ENCODE assay signal across 1 cellular context in genomic region chr7:16745645-16746044, GRCh38.
TF ChIP-seq lines count a peak whose summit lies in the region.

No MANE protein-coding gene starts in this region.

TF ChIP-seq in GM23338, 12 proteins besides CTCF, POLR2A, EP300 and RAD21 (continued from another document):
- TF ChIP-seq, protein P1, sequence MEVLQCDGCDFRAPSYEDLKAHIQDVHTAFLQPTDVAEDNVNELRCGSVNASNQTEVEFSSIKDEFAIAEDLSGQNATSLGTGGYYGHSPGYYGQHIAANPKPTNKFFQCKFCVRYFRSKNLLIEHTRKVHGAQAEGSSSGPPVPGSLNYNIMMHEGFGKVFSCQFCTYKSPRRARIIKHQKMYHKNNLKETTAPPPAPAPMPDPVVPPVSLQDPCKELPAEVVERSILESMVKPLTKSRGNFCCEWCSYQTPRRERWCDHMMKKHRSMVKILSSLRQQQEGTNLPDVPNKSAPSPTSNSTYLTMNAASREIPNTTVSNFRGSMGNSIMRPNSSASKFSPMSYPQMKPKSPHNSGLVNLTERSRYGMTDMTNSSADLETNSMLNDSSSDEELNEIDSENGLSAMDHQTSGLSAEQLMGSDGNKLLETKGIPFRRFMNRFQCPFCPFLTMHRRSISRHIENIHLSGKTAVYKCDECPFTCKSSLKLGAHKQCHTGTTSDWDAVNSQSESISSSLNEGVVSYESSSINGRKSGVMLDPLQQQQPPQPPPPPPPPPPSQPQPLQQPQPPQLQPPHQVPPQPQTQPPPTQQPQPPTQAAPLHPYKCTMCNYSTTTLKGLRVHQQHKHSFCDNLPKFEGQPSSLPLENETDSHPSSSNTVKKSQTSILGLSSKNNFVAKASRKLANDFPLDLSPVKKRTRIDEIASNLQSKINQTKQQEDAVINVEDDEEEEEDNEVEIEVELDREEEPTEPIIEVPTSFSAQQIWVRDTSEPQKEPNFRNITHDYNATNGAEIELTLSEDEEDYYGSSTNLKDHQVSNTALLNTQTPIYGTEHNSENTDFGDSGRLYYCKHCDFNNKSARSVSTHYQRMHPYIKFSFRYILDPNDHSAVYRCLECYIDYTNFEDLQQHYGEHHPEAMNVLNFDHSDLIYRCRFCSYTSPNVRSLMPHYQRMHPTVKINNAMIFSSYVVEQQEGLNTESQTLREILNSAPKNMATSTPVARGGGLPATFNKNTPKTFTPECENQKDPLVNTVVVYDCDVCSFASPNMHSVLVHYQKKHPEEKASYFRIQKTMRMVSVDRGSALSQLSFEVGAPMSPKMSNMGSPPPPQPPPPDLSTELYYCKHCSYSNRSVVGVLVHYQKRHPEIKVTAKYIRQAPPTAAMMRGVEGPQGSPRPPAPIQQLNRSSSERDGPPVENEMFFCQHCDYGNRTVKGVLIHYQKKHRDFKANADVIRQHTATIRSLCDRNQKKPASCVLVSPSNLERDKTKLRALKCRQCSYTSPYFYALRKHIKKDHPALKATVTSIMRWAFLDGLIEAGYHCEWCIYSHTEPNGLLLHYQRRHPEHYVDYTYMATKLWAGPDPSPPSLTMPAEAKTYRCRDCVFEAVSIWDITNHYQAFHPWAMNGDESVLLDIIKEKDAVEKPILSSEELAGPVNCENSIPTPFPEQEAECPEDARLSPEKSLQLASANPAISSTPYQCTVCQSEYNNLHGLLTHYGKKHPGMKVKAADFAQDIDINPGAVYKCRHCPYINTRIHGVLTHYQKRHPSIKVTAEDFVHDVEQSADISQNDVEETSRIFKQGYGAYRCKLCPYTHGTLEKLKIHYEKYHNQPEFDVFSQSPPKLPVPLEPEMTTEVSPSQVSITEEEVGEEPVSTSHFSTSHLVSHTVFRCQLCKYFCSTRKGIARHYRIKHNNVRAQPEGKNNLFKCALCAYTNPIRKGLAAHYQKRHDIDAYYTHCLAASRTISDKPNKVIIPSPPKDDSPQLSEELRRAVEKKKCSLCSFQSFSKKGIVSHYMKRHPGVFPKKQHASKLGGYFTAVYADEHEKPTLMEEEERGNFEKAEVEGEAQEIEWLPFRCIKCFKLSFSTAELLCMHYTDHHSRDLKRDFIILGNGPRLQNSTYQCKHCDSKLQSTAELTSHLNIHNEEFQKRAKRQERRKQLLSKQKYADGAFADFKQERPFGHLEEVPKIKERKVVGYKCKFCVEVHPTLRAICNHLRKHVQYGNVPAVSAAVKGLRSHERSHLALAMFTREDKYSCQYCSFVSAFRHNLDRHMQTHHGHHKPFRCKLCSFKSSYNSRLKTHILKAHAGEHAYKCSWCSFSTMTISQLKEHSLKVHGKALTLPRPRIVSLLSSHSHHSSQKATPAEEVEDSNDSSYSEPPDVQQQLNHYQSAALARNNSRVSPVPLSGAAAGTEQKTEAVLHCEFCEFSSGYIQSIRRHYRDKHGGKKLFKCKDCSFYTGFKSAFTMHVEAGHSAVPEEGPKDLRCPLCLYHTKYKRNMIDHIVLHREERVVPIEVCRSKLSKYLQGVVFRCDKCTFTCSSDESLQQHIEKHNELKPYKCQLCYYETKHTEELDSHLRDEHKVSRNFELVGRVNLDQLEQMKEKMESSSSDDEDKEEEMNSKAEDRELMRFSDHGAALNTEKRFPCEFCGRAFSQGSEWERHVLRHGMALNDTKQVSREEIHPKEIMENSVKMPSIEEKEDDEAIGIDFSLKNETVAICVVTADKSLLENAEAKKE (CRISPR knock-in tag; IDR thresholded peaks at IDR 0.05): no peak
